In the genomic region with DNA sequence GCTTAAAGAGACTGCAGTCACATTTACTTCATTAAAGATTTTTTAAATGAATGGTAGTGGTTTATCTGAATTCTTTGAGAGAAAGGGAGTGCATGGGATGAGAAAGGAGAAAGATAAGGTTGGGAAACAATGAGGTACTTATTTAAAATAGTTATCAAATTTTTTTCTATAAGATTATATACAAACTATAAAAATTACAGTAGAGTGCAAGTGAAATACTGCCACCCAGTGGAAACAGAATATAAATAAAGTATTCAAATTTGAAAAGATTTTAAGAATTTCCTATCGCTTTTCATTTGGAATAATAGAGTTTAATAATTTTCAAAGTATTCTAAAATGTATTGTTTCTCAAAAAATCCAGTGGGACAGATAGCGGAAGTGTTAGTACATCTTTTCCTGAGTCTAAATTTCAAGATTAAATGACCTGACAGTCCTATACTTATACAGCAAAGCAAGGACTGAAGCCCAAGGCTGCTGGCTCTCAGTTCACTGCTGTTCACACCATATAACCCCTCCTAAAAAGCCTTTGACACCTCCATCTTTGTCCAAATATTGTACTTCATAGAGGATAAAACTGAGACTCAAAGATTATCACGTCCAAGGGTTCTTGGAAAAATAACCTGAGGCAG, we compare ENCODE assay signal across 1 cellular context.
A peak's percentile ranks its signal among the peaks of the same experiment; 100 is the strongest.
TF ChIP-seq lines count a peak whose summit lies in the region.

No MANE protein-coding gene starts in this region.

TF ChIP-seq in IMR-90, 13 proteins besides CTCF, POLR2A, EP300 and RAD21:
- TF ChIP-seq MXI1 (IDR thresholded peaks at IDR 0.05; ENCODE audit: borderline replicate concordance, low read depth, low read length) (no peak), SMC3 (IDR thresholded peaks at IDR 0.05; ENCODE audit: low read depth, low read length) (peak; percentile 47; the same call in 1 of the 2 replicates)
TF ChIP-seq in IMR-90: peak in this region for 1.
